Comparison of ENCODE assay signal across 2 cellular contexts in the genomic region with DNA sequence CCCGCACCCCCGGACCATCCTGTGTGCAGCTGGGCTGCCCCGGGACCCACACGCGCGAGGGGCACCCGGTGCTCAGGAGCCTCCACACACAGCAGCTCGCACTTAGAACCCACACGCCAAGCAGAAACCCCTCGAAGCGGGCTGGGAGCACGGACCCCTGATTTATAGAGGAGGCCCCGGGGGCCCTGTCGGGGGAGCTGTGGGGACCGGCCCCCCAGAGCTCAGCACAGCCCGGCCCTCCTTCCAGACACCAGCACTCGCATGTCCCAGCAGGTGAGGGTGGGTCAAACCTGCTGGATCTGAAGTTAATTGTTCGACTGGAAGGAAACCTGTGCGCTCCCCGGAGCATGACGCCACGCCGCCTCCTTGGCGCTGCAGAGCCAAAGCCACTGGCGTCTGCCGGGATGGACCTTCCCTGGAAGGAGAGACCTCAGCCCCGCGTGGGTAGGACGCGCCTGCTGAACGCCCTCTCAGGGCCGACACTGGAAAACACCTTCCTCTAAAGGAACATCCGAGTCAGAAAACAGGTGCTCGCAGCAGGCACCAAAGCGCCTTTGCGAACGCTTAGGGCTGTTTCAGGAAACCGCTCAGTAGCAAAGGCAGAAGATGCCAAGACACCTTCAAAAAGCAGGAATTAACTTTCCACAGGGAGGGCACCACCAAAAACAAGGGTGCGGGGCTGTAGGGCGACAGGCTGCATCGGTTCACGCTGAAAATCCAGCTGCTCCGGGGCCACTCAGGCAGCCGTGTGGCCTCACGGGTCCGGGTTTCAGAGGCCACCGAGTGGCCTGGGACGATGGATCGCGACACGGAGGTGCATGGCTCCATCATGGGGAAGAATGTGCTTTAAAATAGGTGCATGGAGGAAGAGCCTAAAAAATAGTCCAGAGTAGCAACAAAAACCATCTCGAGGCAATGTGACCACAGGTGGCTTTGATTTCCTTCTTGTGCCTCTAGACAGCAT.
TF ChIP-seq lines count a peak whose summit lies in the region.

No MANE protein-coding gene starts in this region.

TF ChIP-seq in SK-N-SH, 30 proteins besides CTCF, POLR2A, EP300 and RAD21:
- TF ChIP-seq JUND (IDR thresholded peaks at IDR 0.05) (no peak), NRF1 (IDR thresholded peaks at IDR 0.05; ENCODE audit: low read depth, low read length) (no peak), TCF12 (IDR thresholded peaks at IDR 0.05) (no peak), RXRA (IDR thresholded peaks at IDR 0.05; ENCODE audit: borderline replicate concordance, low read depth) (no peak), FOXJ3 (CRISPR knock-in tag; IDR thresholded peaks at IDR 0.05) (no peak), TEAD4 (IDR thresholded peaks at IDR 0.05; ENCODE audit: borderline replicate concordance, insufficient read depth) (no peak), EZH2phosphoT487 (IDR thresholded peaks at IDR 0.05; ENCODE audit: borderline replicate concordance, low read depth) (no peak), POLR2AphosphoS5 (IDR thresholded peaks at IDR 0.05; ENCODE audit: low read depth, low read length) (no peak), FOXM1 (IDR thresholded peaks at IDR 0.05; ENCODE audit: low read depth) (no peak), RCOR1 (IDR thresholded peaks at IDR 0.05; ENCODE audit: low read length) (no peak), ELF1 (IDR thresholded peaks at IDR 0.05) (no peak), GABPA (IDR thresholded peaks at IDR 0.05; ENCODE audit: low read depth) (no peak), TAF1 (IDR thresholded peaks at IDR 0.05; ENCODE audit: borderline replicate concordance, low read depth, low read length) (no peak), FOSL2 (IDR thresholded peaks at IDR 0.05; ENCODE audit: borderline replicate concordance, low read depth) (no peak), MXI1 (IDR thresholded peaks at IDR 0.05; ENCODE audit: low read depth, low read length) (no peak), GATA2 (CRISPR knock-in tag; IDR thresholded peaks at IDR 0.05) (no peak)
- TF ChIP-seq, protein P1, sequence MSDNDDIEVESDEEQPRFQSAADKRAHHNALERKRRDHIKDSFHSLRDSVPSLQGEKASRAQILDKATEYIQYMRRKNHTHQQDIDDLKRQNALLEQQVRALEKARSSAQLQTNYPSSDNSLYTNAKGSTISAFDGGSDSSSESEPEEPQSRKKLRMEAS (IDR thresholded peaks at IDR 0.05; ENCODE audit: low read depth) = no peak
- TF ChIP-seq, protein P2, sequence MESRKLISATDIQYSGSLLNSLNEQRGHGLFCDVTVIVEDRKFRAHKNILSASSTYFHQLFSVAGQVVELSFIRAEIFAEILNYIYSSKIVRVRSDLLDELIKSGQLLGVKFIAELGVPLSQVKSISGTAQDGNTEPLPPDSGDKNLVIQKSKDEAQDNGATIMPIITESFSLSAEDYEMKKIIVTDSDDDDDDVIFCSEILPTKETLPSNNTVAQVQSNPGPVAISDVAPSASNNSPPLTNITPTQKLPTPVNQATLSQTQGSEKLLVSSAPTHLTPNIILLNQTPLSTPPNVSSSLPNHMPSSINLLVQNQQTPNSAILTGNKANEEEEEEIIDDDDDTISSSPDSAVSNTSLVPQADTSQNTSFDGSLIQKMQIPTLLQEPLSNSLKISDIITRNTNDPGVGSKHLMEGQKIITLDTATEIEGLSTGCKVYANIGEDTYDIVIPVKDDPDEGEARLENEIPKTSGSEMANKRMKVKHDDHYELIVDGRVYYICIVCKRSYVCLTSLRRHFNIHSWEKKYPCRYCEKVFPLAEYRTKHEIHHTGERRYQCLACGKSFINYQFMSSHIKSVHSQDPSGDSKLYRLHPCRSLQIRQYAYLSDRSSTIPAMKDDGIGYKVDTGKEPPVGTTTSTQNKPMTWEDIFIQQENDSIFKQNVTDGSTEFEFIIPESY (IDR thresholded peaks at IDR 0.05; ENCODE audit: borderline replicate concordance, low read depth) = no peak
- TF ChIP-seq, protein P3, sequence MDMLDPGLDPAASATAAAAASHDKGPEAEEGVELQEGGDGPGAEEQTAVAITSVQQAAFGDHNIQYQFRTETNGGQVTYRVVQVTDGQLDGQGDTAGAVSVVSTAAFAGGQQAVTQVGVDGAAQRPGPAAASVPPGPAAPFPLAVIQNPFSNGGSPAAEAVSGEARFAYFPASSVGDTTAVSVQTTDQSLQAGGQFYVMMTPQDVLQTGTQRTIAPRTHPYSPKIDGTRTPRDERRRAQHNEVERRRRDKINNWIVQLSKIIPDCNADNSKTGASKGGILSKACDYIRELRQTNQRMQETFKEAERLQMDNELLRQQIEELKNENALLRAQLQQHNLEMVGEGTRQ (IDR thresholded peaks at IDR 0.05; ENCODE audit: borderline replicate concordance, low read depth, low read length) = no peak
- TF ChIP-seq, protein P4, sequence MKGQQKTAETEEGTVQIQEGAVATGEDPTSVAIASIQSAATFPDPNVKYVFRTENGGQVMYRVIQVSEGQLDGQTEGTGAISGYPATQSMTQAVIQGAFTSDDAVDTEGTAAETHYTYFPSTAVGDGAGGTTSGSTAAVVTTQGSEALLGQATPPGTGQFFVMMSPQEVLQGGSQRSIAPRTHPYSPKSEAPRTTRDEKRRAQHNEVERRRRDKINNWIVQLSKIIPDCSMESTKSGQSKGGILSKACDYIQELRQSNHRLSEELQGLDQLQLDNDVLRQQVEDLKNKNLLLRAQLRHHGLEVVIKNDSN (IDR thresholded peaks at IDR 0.05; ENCODE audit: borderline replicate concordance, low read depth) = no peak

TF ChIP-seq in SK-N-SH treated with all-trans-retinoic acid at 6 μM for 48 hours, 23 proteins besides CTCF, POLR2A, EP300 and RAD21:
- TF ChIP-seq RARB (CRISPR knock-in tag; IDR thresholded peaks at IDR 0.05) (no peak), ZNF565 (CRISPR knock-in tag; conservative IDR thresholded peaks at IDR 0.05; ENCODE audit: low read depth) (no peak), ARNTL (CRISPR knock-in tag; IDR thresholded peaks at IDR 0.05; ENCODE audit: borderline replicate concordance, low read depth) (no peak), ISL1 (CRISPR knock-in tag; IDR thresholded peaks at IDR 0.05) (no peak), TOX (CRISPR knock-in tag; IDR thresholded peaks at IDR 0.05; ENCODE audit: borderline replicate concordance) (no peak), TCF4 (CRISPR knock-in tag; IDR thresholded peaks at IDR 0.05; ENCODE audit: borderline replicate concordance) (no peak), ZNF70 (CRISPR knock-in tag; IDR thresholded peaks at IDR 0.05) (no peak), ZFP3 (CRISPR knock-in tag; IDR thresholded peaks at IDR 0.05) (no peak), SNAI2 (CRISPR knock-in tag; IDR thresholded peaks at IDR 0.05) (no peak), OSR1 (CRISPR knock-in tag; IDR thresholded peaks at IDR 0.05) (no peak), ZFP30 (CRISPR knock-in tag; IDR thresholded peaks at IDR 0.05) (no peak), ZNF8 (CRISPR knock-in tag; IDR thresholded peaks at IDR 0.05) (no peak)
- TF ChIP-seq, protein P5, sequence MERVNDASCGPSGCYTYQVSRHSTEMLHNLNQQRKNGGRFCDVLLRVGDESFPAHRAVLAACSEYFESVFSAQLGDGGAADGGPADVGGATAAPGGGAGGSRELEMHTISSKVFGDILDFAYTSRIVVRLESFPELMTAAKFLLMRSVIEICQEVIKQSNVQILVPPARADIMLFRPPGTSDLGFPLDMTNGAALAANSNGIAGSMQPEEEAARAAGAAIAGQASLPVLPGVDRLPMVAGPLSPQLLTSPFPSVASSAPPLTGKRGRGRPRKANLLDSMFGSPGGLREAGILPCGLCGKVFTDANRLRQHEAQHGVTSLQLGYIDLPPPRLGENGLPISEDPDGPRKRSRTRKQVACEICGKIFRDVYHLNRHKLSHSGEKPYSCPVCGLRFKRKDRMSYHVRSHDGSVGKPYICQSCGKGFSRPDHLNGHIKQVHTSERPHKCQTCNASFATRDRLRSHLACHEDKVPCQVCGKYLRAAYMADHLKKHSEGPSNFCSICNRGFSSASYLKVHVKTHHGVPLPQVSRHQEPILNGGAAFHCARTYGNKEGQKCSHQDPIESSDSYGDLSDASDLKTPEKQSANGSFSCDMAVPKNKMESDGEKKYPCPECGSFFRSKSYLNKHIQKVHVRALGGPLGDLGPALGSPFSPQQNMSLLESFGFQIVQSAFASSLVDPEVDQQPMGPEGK (CRISPR knock-in tag; IDR thresholded peaks at IDR 0.05; ENCODE audit: borderline replicate concordance) = no peak
- TF ChIP-seq, protein P6, sequence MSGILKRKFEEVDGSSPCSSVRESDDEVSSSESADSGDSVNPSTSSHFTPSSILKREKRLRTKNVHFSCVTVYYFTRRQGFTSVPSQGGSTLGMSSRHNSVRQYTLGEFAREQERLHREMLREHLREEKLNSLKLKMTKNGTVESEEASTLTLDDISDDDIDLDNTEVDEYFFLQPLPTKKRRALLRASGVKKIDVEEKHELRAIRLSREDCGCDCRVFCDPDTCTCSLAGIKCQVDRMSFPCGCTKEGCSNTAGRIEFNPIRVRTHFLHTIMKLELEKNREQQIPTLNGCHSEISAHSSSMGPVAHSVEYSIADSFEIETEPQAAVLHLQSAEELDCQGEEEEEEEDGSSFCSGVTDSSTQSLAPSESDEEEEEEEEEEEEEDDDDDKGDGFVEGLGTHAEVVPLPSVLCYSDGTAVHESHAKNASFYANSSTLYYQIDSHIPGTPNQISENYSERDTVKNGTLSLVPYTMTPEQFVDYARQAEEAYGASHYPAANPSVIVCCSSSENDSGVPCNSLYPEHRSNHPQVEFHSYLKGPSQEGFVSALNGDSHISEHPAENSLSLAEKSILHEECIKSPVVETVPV (CRISPR knock-in tag; IDR thresholded peaks at IDR 0.05) = no peak
- TF ChIP-seq, protein P7, sequence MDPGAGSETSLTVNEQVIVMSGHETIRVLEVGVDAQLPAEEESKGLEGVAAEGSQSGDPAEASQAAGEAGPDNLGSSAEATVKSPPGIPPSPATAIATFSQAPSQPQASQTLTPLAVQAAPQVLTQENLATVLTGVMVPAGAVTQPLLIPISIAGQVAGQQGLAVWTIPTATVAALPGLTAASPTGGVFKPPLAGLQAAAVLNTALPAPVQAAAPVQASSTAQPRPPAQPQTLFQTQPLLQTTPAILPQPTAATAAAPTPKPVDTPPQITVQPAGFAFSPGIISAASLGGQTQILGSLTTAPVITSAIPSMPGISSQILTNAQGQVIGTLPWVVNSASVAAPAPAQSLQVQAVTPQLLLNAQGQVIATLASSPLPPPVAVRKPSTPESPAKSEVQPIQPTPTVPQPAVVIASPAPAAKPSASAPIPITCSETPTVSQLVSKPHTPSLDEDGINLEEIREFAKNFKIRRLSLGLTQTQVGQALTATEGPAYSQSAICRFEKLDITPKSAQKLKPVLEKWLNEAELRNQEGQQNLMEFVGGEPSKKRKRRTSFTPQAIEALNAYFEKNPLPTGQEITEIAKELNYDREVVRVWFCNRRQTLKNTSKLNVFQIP (CRISPR knock-in tag; IDR thresholded peaks at IDR 0.05; ENCODE audit: borderline replicate concordance, low read depth) = no peak
TF ChIP-seq in SK-N-SH treated with all-trans-retinoic acid at 6 μM for 48 hours: peak in this region for 0.
